ENCODE assay signal across 14 cellular contexts in the genomic region with DNA sequence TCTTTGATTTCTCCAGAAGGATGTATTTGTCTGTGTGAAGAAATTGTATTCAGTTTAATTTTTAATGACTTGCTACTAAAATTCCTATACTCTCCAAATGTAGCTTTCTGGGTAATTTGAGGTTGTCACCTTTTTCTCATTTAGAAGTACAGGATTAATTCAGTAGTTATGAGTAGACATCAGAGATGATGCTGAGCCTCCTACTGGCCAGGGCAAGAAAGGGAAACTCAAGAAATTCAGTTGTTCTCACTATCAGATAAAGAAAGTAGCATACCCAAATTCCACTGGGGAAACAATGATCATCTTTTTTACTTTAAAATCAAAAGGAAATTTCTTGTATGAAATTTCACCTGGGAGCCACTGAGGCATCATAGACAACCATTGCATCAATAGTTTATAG.
DNase-seq lines count a peak whose midpoint lies in the region; TF ChIP-seq lines count a peak whose summit lies in the region.
"Had no signal": no experiment of that assay in that cellular context is flagged by ENCODE, and none has a peak within 500 bp of the region (broad histone marks: within the 10 kb centered on the region; RNA-seq: fewer than 3 reads in every experiment).

No MANE protein-coding gene starts in this region.

- H3K9me2 ChIP-seq in Karpas-422 (replicated peaks; ENCODE audit: insufficient read depth, low read length), result no peaks in the 10 kb centered on the region

- in situ Hi-C loops in astrocyte of the cerebellum (cut with HindIII; ENCODE audit: low sequenced_read_pairs), result no loop called here

- H3K4me1 ChIP-seq in Karpas-422 (ENCODE audit: low read length) (peaks cover 4% of the 10 kb centered on the region; the same call in 1 of the 2 replicates), osteoblast (ENCODE audit: insufficient read depth, low read length) (peaks cover 6% of the 10 kb centered on the region), esophagus squamous epithelium (no peaks in the 10 kb centered on the region)
- H3K4me1 ChIP-seq: ascending aorta had no signal

- H3K36me3 ChIP-seq in Karpas-422 (ENCODE audit: insufficient read depth, low read length) (no peaks in the 10 kb centered on the region), osteoblast (ENCODE audit: insufficient read depth, low read length) (no peaks in the 10 kb centered on the region), esophagus squamous epithelium (no peaks in the 10 kb centered on the region)
- H3K36me3 ChIP-seq: ascending aorta had no signal

- intact Hi-C loops in esophagus squamous epithelium (cut with DNase I), result no loop called here

- no peaks in the 10 kb centered on the region for H3K9me3 ChIP-seq in Karpas-422 (ENCODE audit: low read length)
- H3K9me3 ChIP-seq in osteoblast (ENCODE audit: low read depth, low read length), result no peaks in the 10 kb centered on the region
- H3K9me3 ChIP-seq in esophagus squamous epithelium, result peaks cover 0 to 13% (median 3%) of the 10 kb centered on the region in 3 donors

- H4K20me1 ChIP-seq in Karpas-422 (ENCODE audit: insufficient read depth, low read depth, low read length) (no peaks in the 10 kb centered on the region), osteoblast (ENCODE audit: insufficient read depth, low read length) (no peaks in the 10 kb centered on the region)

- TF ChIP-seq CTCF in astrocyte of the cerebellum (IDR thresholded peaks at IDR 0.05; ENCODE audit: low read depth, low read length, missing control alignments) (peak; percentile 59), osteoblast (IDR thresholded peaks at IDR 0.05; ENCODE audit: extremely low read depth, low read depth, low read length) (peak; percentile 53), esophagus squamous epithelium (IDR thresholded peaks at IDR 0.05) (no peak)

- H3K27me3 ChIP-seq in Karpas-422 (ENCODE audit: low read length) (no peaks in the 10 kb centered on the region), osteoblast (ENCODE audit: insufficient read depth, low read length) (no peaks in the 10 kb centered on the region), esophagus squamous epithelium (no peaks in the 10 kb centered on the region)
- H3K27me3 ChIP-seq: ascending aorta had no signal

- H3K27ac ChIP-seq in Karpas-422 (ENCODE audit: low read length), result no peak overlapping the region
- H3K27ac ChIP-seq in osteoblast (ENCODE audit: low read depth, low read length), result no peak overlapping the region
- H3K27ac ChIP-seq in esophagus squamous epithelium, result no peak overlapping the region
- H3K27ac ChIP-seq: ascending aorta had no signal

- no peak overlapping the region for H3K9ac ChIP-seq in Karpas-422 (ENCODE audit: low read length)

- no peak overlapping the region for H3K4me2 ChIP-seq in Karpas-422 (ENCODE audit: low read depth, low read length, poor library complexity, severe bottlenecking)
- no peak overlapping the region for H3K4me2 ChIP-seq in osteoblast (ENCODE audit: insufficient read depth, low read length)

- DNase-seq in DMS53 (lab: John Stamatoyannopoulos, UW) (peak; percentile 8), DMS53 treated with DMSO at 0.1 percent for 48 hours (lab: John Stamatoyannopoulos, UW; ENCODE audit: unreplicated experiment) (no peak), Karpas-422 (peak; percentile 47), astrocyte of the cerebellum (ENCODE audit: low read depth) (no peak), osteoblast (ENCODE audit: insufficient read length, low spot score, missing footprints) (peak; percentile 48), NCI-H187 (lab: John Stamatoyannopoulos, UW) (no peak), GM19240 (ENCODE audit: insufficient read length, low spot score) (no peak), esophagus squamous epithelium (lab: John Stamatoyannopoulos, UW) (no peak)
- DNase-seq: 8988T; activated CD4-positive, alpha-beta memory T cell treated with anti-CD3 and anti-CD28 coated beads for 36 hours; mesenchymal stem cell; stimulated activated CD4-positive, alpha-beta T cell treated with anti-CD3 and anti-CD28 coated beads, Interleukin-15, amount 100 ng/mL, for 24 hours; trophoblast cell had no signal

- TF ChIP-seq POLR2A in esophagus squamous epithelium (IDR thresholded peaks at IDR 0.05), result no peak

- no peak overlapping the region for H2AFZ ChIP-seq in Karpas-422 (ENCODE audit: low read length)
- H2AFZ ChIP-seq in osteoblast (ENCODE audit: low read length), result no peak overlapping the region

- no peaks in the 10 kb centered on the region for H3K79me2 ChIP-seq in Karpas-422 (ENCODE audit: low read length)
- no peaks in the 10 kb centered on the region for H3K79me2 ChIP-seq in osteoblast (ENCODE audit: insufficient read depth, low read length)

- no peak overlapping the region for H3K4me3 ChIP-seq in Karpas-422 (ENCODE audit: low read length)
- no peak overlapping the region for H3K4me3 ChIP-seq in astrocyte of the cerebellum (ENCODE audit: low read depth, low read length)
- no peak overlapping the region for H3K4me3 ChIP-seq in osteoblast (ENCODE audit: insufficient read depth, low read length)
- no peak overlapping the region for H3K4me3 ChIP-seq in esophagus squamous epithelium
- H3K4me3 ChIP-seq: ascending aorta had no signal

Comparison
In these comparisons a context has a peak if more than half of its experiments do, and no peak if none do; other contexts are left out.
1. DNase-seq: peak in DMS53 (single experiment), Karpas-422 (single experiment) and osteoblast (single experiment); none in DMS53 treated with DMSO at 0.1 percent for 48 hours (single experiment), astrocyte of the cerebellum (single experiment), NCI-H187 (0 of 2), GM19240 (single experiment) and esophagus squamous epithelium (single experiment).
2. CTCF ChIP-seq: peak in astrocyte of the cerebellum (single experiment) and osteoblast (single experiment); none in esophagus squamous epithelium (0 of 6).